In the genomic region with DNA sequence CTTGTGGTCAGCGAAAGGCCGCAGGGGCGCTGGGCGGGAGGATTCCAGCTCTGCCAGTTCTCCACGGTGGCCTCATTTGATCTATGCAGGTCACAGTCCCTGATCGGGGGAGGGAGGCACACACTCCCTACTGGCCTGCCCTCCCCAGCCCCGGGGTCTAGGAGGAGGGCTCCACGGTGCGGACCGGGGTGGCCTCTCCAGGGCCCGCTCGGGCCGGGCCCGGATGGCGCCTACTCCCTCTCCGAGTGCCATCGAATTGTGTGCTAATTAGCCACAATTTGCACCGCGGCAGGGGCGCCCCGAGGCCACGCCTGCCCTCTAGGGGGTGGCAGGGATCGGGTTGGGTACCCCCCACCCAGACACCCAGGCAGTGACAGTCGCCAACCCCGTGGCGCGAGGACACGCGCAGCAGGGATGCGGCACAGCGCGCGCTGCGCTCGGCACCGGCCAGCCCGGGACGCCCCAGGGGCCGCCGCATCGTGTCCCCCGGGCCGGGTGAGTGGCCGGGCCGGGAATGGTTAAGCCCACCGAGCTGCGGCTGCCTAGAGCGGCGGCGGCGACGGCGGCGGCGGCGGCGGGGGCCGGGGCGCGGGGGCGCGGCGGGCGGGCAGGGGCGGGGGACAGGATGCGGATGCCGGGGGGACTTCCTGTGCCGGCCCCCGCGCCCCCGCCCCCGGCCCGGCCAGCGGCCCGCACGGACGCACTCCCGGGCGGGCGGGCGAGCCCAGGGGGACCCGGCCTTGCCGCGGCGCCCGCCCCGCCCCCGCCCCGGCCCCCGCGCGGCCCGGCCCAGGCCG, we compare ENCODE assay signal across 8 cellular contexts. TPM values are rescaled to one million over a fixed set of nuclear protein-coding genes. Genes with fewer than 3 reads are reported as not detected.
DNase-seq lines count a peak whose midpoint lies in the region; TF ChIP-seq lines count a peak whose summit lies in the region.

ZNF853 (plus strand) TSS at position 670 of the 797 bp plus-strand sequence. CDS start 565 bp downstream, outside the sequence.

- H3K4me3 Mint-ChIP-seq in activated T-helper 1 cell treated with anti-CD3 and anti-CD28 coated beads, Interleukin-12 subunit alpha, Interleukin-12 subunit beta, Interleukin-2, Interleukin-4 antibody, amounts not matched to agents 30 ng/mL and 10 ng/mL and 1 ng/mL, durations not matched to agents 14 hours and 24 hours and 36 hours: peak within 1 kb of the TSS; percentile 59
- H3K4me3 Mint-ChIP-seq in HFFc6: no peak within 1 kb of the TSS

- H3K27me3 ChIP-seq in cardiac muscle cell (no peaks in the 10 kb centered on the region), prostate gland (replicated peaks; ENCODE audit: insufficient read depth) (no peaks in the 10 kb centered on the region)

- peaks cover 3% of the 10 kb centered on the region for H3K4me1 ChIP-seq in cardiac muscle cell (ENCODE audit: low read depth)
- no peaks in the 10 kb centered on the region for H3K4me1 ChIP-seq in prostate gland (replicated peaks)

- H3K27ac ChIP-seq in cardiac muscle cell (no peak within 1 kb of the TSS), prostate gland (no peak within 1 kb of the TSS)

- peaks cover 5% of the 10 kb centered on the region for H3K36me3 ChIP-seq in cardiac muscle cell
- no peaks in the 10 kb centered on the region for H3K36me3 ChIP-seq in prostate gland

- no peak for TF ChIP-seq POLR2A in prostate gland (IDR thresholded peaks at IDR 0.05)

- TF ChIP-seq CTCF in cardiac muscle cell (IDR thresholded peaks at IDR 0.05; ENCODE audit: low read depth, low read length): no peak
- TF ChIP-seq CTCF in prostate gland (IDR thresholded peaks at IDR 0.05): no peak
- no peak for TF ChIP-seq CTCF in HFFc6 (IDR thresholded peaks at IDR 0.05)

- WGBS in prostate gland: 28% methylated on average over 11 of the region's 94 CpGs

- DNase-seq in DMS79 (lab: John Stamatoyannopoulos, UW) (peak; percentile 10), DMS79 treated with DMSO at 0.1 percent for 48 hours (lab: John Stamatoyannopoulos, UW) (no peak), cardiac muscle cell (ENCODE audit: low read depth in 1 of 2, low spot score in 1 of 2) (peak in 1 of 2 donors; percentile 80), prostate gland (ENCODE audit: low spot score) (no peak), HFFc6 (no peak), activated gamma-delta T cell treated with Interleukin-2 at 50 U/mL for 16 hours (no peak)
- no peak for DNase-seq in activated T-helper 1 cell treated with anti-CD3 and anti-CD28 coated beads, Interleukin-12 subunit alpha, Interleukin-12 subunit beta, Interleukin-2, Interleukin-4 antibody, amounts not matched to agents 30 ng/mL and 10 ng/mL and 1 ng/mL, durations not matched to agents 14 hours and 24 hours and 36 hours (ENCODE audit: low spot score)
- no peak for DNase-seq in effector CD4-positive, alpha-beta T cell

- H3K4me3 ChIP-seq in cardiac muscle cell (peak within 1 kb of the TSS; percentile 63), prostate gland (peak within 1 kb of the TSS; percentile 57 to 63)

- H3K27me3 Mint-ChIP-seq in activated T-helper 1 cell treated with anti-CD3 and anti-CD28 coated beads, Interleukin-12 subunit alpha, Interleukin-12 subunit beta, Interleukin-2, Interleukin-4 antibody, amounts not matched to agents 30 ng/mL and 10 ng/mL and 1 ng/mL, durations not matched to agents 14 hours and 24 hours and 36 hours (ENCODE audit: insufficient read depth): peaks cover 37% of the 10 kb centered on the region
- peaks cover 37% of the 10 kb centered on the region for H3K27me3 Mint-ChIP-seq in HFFc6 (ENCODE audit: insufficient read depth)

- H3K9me3 ChIP-seq in cardiac muscle cell (ENCODE audit: low read depth): no peaks in the 10 kb centered on the region
- H3K9me3 ChIP-seq in prostate gland: no peaks in the 10 kb centered on the region

- H3K9me3 Mint-ChIP-seq in activated T-helper 1 cell treated with anti-CD3 and anti-CD28 coated beads, Interleukin-12 subunit alpha, Interleukin-12 subunit beta, Interleukin-2, Interleukin-4 antibody, amounts not matched to agents 30 ng/mL and 10 ng/mL and 1 ng/mL, durations not matched to agents 14 hours and 24 hours and 36 hours: no peaks in the 10 kb centered on the region
- H3K9me3 Mint-ChIP-seq in HFFc6: no peaks in the 10 kb centered on the region

- intact Hi-C loops in activated T-helper 1 cell treated with anti-CD3 and anti-CD28 coated beads, Interleukin-12 subunit alpha, Interleukin-12 subunit beta, Interleukin-2, Interleukin-4 antibody, amounts not matched to agents 30 ng/mL and 10 ng/mL and 1 ng/mL, durations not matched to agents 14 hours and 24 hours and 36 hours (cut with micrococcal nuclease): no loop called here
- intact Hi-C loops in prostate gland (cut with DNase I): no loop called here

- no peak within 1 kb of the TSS for H3K27ac Mint-ChIP-seq in activated T-helper 1 cell treated with anti-CD3 and anti-CD28 coated beads, Interleukin-12 subunit alpha, Interleukin-12 subunit beta, Interleukin-2, Interleukin-4 antibody, amounts not matched to agents 30 ng/mL and 10 ng/mL and 1 ng/mL, durations not matched to agents 14 hours and 24 hours and 36 hours
- no peak within 1 kb of the TSS for H3K27ac Mint-ChIP-seq in HFFc6

- no peaks in the 10 kb centered on the region for H3K36me3 Mint-ChIP-seq in activated T-helper 1 cell treated with anti-CD3 and anti-CD28 coated beads, Interleukin-12 subunit alpha, Interleukin-12 subunit beta, Interleukin-2, Interleukin-4 antibody, amounts not matched to agents 30 ng/mL and 10 ng/mL and 1 ng/mL, durations not matched to agents 14 hours and 24 hours and 36 hours (ENCODE audit: low read depth)
- H3K36me3 Mint-ChIP-seq in HFFc6 (ENCODE audit: low read depth): no peaks in the 10 kb centered on the region

- H3K4me1 Mint-ChIP-seq in activated T-helper 1 cell treated with anti-CD3 and anti-CD28 coated beads, Interleukin-12 subunit alpha, Interleukin-12 subunit beta, Interleukin-2, Interleukin-4 antibody, amounts not matched to agents 30 ng/mL and 10 ng/mL and 1 ng/mL, durations not matched to agents 14 hours and 24 hours and 36 hours (ENCODE audit: low read depth): peaks cover 8% of the 10 kb centered on the region
- H3K4me1 Mint-ChIP-seq in HFFc6 (ENCODE audit: low read depth): no peaks in the 10 kb centered on the region

RNA-seq across cellular contexts. Expression of gene ZNF853, which starts in this region (rescaled TPM):
- total RNA-seq in activated T-helper 1 cell treated with anti-CD3 and anti-CD28 coated beads, Interleukin-12 subunit alpha, Interleukin-12 subunit beta, Interleukin-2, Interleukin-4 antibody, amounts not matched to agents 30 ng/mL and 10 ng/mL and 1 ng/mL, durations not matched to agents 14 hours and 24 hours and 36 hours: 0.41 and 0.42 TPM in 2 replicates
- total RNA-seq in cardiac muscle cell (31.3 and 32.2 TPM in 2 replicates), prostate gland (10 to 100 TPM; 16.5 to 17.2 TPM)
- 16.8 and 20.8 TPM in 2 replicates for polyA plus RNA-seq in cardiac muscle cell
- total RNA-seq in HFFc6 (2021; fragmentation: NEBNext Ultra II Directional; extraction: Animal tissue kit (Norgen Biotek cat#: 25700)): under 1 TPM in 3 of 6 experiments, not detected in 3; 0.05 to 0.07 (median 0.06) TPM

Comparison
In these comparisons a context has a peak if more than half of its experiments do, and no peak if none do; other contexts are left out.
1. RNA of gene ZNF853 (total RNA-seq): 31.3 to 32.2 TPM in cardiac muscle cell and 16.5 to 17.2 TPM in prostate gland; 0.41 to 0.42 TPM in activated T-helper 1 cell treated with anti-CD3 and anti-CD28 coated beads, Interleukin-12 subunit alpha, Interleukin-12 subunit beta, Interleukin-2, Interleukin-4 antibody, amounts not matched to agents 30 ng/mL and 10 ng/mL and 1 ng/mL, durations not matched to agents 14 hours and 24 hours and 36 hours and 0.05 to 0.07 TPM in HFFc6; every median in the first group is over 10 times any median in the second.